In genomic region chr1:1462318-1462966, GRCh38 we compare ENCODE assay signal across 10 cellular contexts. TPM values are rescaled to one million over a fixed set of nuclear protein-coding genes. Genes with fewer than 3 reads are reported as not detected.
A peak's percentile ranks its signal among the peaks of the same experiment; 100 is the strongest.
DNase-seq lines count a peak whose midpoint lies in the region; ATAC-seq and TF ChIP-seq lines count a peak whose summit lies in the region.
"Had no signal": no experiment of that assay in that cellular context is flagged by ENCODE, and none has a peak within 500 bp of the region (broad histone marks: within the 10 kb centered on the region; RNA-seq: fewer than 3 reads in every experiment).

No MANE protein-coding gene starts in this region.

- in situ Hi-C loops in GM13976 (cut with MboI; ENCODE audit: low sequenced_read_pairs, unreplicated experiment), result no loop called here

- H3K4me3 ChIP-seq in right cardiac atrium (ENCODE audit: low read length), result no peak overlapping the region

- peak; percentile 80 to 93 for ATAC-seq in right cardiac atrium
- no peak for ATAC-seq in HG02678 (IDR thresholded peaks at IDR 0.05; ENCODE audit: unreplicated experiment)
- ATAC-seq in GM21515 (IDR thresholded peaks at IDR 0.05; ENCODE audit: unreplicated experiment), result no peak
- no peak for ATAC-seq in GM19395 (IDR thresholded peaks at IDR 0.05; ENCODE audit: unreplicated experiment)

- H3K27ac ChIP-seq in right cardiac atrium (ENCODE audit: low read length), result no peak overlapping the region

- intact Hi-C loops in right cardiac atrium (cut with DNase I), result no loop called here

- H3K27me3 ChIP-seq in right cardiac atrium (ENCODE audit: control insufficient read depth, insufficient read depth), result no peaks in the 10 kb centered on the region

- 52% methylated on average over 26 of the region's 26 CpGs for WGBS in right cardiac atrium

- no peaks in the 10 kb centered on the region for H3K9me3 ChIP-seq in right cardiac atrium (ENCODE audit: control insufficient read depth, low read length)

- H3K4me1 ChIP-seq in right cardiac atrium (ENCODE audit: control insufficient read depth, insufficient read depth, low read length), result no peaks in the 10 kb centered on the region

- no peak for TF ChIP-seq CTCF in GM13976 (IDR thresholded peaks at IDR 0.05; ENCODE audit: borderline replicate concordance, control extremely low read depth, extremely low read depth, insufficient read depth, missing control alignments)

- DNase-seq in AG08396 (ENCODE audit: low spot score) (peak; percentile 47), GM13976 (ENCODE audit: low spot score) (peak; percentile 55), SHP77 treated with DMSO at 0.1 percent for 48 hours (lab: John Stamatoyannopoulos, UW) (peak; percentile 36), right cardiac atrium (peak; percentile 45 to 83 (median 82)), SIG-M5 (lab: John Stamatoyannopoulos, UW) (no peak)
- DNase-seq: activated gamma-delta T cell treated with Interleukin-2 at 50 U/mL for 16 hours had no signal

RNA-seq across cellular contexts. Expression of gene ATAD3B, which starts 9.1 kb away (rescaled TPM):
- 10 to 100 TPM in 1 of 4 donors, 1 to 10 TPM in 3; 5.6 to 11.4 (median 8.8) TPM for total RNA-seq in right cardiac atrium
- 8.3 TPM for polyA plus RNA-seq in right cardiac atrium

RNA-seq across cellular contexts. Expression of gene ATAD3C, which starts 13.0 kb away (rescaled TPM):
- total RNA-seq in right cardiac atrium, result 1 to 10 TPM; 1.3 to 3.4 (median 2.2) TPM
- polyA plus RNA-seq in right cardiac atrium, result 0.52 TPM

RNA-seq across cellular contexts. Expression of gene VWA1, which starts 27.0 kb away (rescaled TPM):
- 10 to 100 TPM; 25.0 to 38.6 (median 25.6) TPM for total RNA-seq in right cardiac atrium
- polyA plus RNA-seq in right cardiac atrium, result 17.3 TPM

RNA-seq across cellular contexts. Expression of gene ANKRD65, which starts 41.4 kb away (rescaled TPM):
- 1 to 10 TPM; 1.6 to 3.6 (median 2.9) TPM for total RNA-seq in right cardiac atrium
- polyA plus RNA-seq in right cardiac atrium, result 4.5 TPM
- total RNA-seq: mononuclear cell had no signal

RNA-seq across cellular contexts. Expression of gene ATAD3A, which starts 49.5 kb away (rescaled TPM):
- total RNA-seq in right cardiac atrium, result 10 to 100 TPM; 13.6 to 20.1 (median 15.7) TPM
- polyA plus RNA-seq in right cardiac atrium, result 16.7 TPM

Comparison
In these comparisons a context has a peak if more than half of its experiments do, and no peak if none do; other contexts are left out.
1. ATAC-seq: peak in right cardiac atrium (2 of 2); none in HG02678 (single experiment), GM21515 (single experiment) and GM19395 (single experiment).